In the genomic region with DNA sequence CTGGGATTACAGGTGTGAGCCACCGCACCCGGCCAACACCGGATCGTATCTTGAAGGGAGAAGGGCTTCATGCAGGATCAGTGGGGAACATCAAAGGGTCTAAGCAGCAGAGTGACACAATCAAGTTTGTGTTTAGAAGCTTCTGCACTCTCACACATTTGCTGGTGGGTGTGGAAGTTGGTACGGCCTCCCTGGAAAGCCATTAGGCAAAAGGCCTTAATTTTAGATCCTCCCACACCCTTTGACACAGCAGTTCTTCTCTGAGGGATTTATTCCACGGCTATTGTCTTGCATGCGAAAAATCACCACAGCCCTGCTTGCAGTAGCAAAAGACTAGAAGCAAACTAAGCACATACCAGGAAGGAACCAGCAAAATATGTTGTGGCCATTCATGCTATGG, we compare ENCODE assay signal across 21 cellular contexts. TPM values are rescaled to one million over a fixed set of nuclear protein-coding genes. Genes with fewer than 3 reads are reported as not detected.
DNase-seq lines count a peak whose midpoint lies in the region; ATAC-seq, FAIRE-seq and TF ChIP-seq lines count a peak whose summit lies in the region.
"Had no signal": no experiment of that assay in that cellular context is flagged by ENCODE, and none has a peak within 500 bp of the region (broad histone marks: within the 10 kb centered on the region; RNA-seq: fewer than 3 reads in every experiment).

No MANE protein-coding gene starts in this region.

- H3K9me3 ChIP-seq in HepG2 (ENCODE audit: low read length) (no peaks in the 10 kb centered on the region), right lobe of liver (no peaks in the 10 kb centered on the region), adipocyte (ENCODE audit: control insufficient read depth, low read length) (no peaks in the 10 kb centered on the region)
- H3K9me3 ChIP-seq: BLaER1, HAP-1 had no signal

- FAIRE-seq in HepG2 (lab: Jason Lieb, UNC): no peak
- FAIRE-seq: G401.6, GM12891 had no signal

- H3K27me3 ChIP-seq in HepG2 (ENCODE audit: control insufficient read depth in 1 of 2, insufficient read depth in 2 of 2, low read length in 2 of 2): no peaks in the 10 kb centered on the region
- no peaks in the 10 kb centered on the region for H3K27me3 ChIP-seq in right lobe of liver
- H3K27me3 ChIP-seq in adipocyte (replicated peaks; ENCODE audit: control insufficient read depth, insufficient read depth, low read length): no peaks in the 10 kb centered on the region
- H3K27me3 ChIP-seq: BLaER1 had no signal

- intact Hi-C loops in HepG2 (cut with micrococcal nuclease; ENCODE audit: unreplicated experiment) (no loop called here), right lobe of liver (cut with DNase I) (no loop called here), left colon (cut with DNase I, micrococcal nuclease) (no loop called here)

- BruUV-seq in HepG2 (replicated peaks; lab: Mats Ljungman, UMichigan): no TSS peak

- TF ChIP-seq POLR2A in HepG2 (IDR thresholded peaks at IDR 0.05; ENCODE audit: insufficient read depth in 1 of 2, low read depth in 2 of 2, low read length in 2 of 2): no peak
- TF ChIP-seq POLR2A in right lobe of liver (IDR thresholded peaks at IDR 0.05): no peak

- TF ChIP-seq RAD21 in HepG2 (CRISPR knock-in tag; IDR thresholded peaks at IDR 0.05): no peak

- CTCF ChIA-PET in HepG2 (lab: Yijun Ruan, JAX; ENCODE audit: low intra/inter-chr PET ratio, low total read pairs): no interaction called here

- H4K20me1 ChIP-seq in HepG2 (ENCODE audit: insufficient read depth, low read length): no peaks in the 10 kb centered on the region
- H4K20me1 ChIP-seq: BLaER1 had no signal

- POLR2A ChIA-PET in HepG2 (lab: Yijun Ruan, JAX): interaction anchor here (0.6 to 1.6 kb wide), 2 partner anchors 10 to 18 kb away, joined by 3 to 6 read pairs; partner anchors contain the start of gene SLC1A5

- H3K9ac ChIP-seq in HepG2 (ENCODE audit: insufficient read depth, low read depth, low read length) (no peak overlapping the region), adipocyte (ENCODE audit: low read length) (peak overlapping the region; percentile 82)
- H3K9ac ChIP-seq: BLaER1 had no signal

- H3K36me3 ChIP-seq in HepG2 (replicated peaks in 1 of 2; ENCODE audit: control insufficient read depth in 1 of 2, insufficient read depth in 2 of 2, low read length in 2 of 2) (no peaks in the 10 kb centered on the region), right lobe of liver (no peaks in the 10 kb centered on the region), adipocyte (ENCODE audit: control insufficient read depth, insufficient read depth, low read length, severe bottlenecking) (no peaks in the 10 kb centered on the region)
- H3K36me3 ChIP-seq: BLaER1, HAP-1 had no signal

- 12% methylated on average over 7 of the region's 7 CpGs for WGBS in HepG2 (ENCODE audit: low lambda C conversion rate)
- WGBS in right lobe of liver (ENCODE audit: insufficient coverage, low coverage, low lambda C conversion rate, missing lambda C conversion rate): 73% methylated on average over 3 of the region's 7 CpGs

- H3K4me3 ChIP-seq in HepG2 (replicated peaks in 1 of 3; ENCODE audit: insufficient read depth in 1 of 3, low read depth in 2 of 3, low read length in 3 of 3) (no peak overlapping the region), right lobe of liver (no peak overlapping the region), adipocyte (ENCODE audit: low read length) (no peak overlapping the region)
- H3K4me3 ChIP-seq: BLaER1, HAP-1 had no signal

- H3K79me2 ChIP-seq in HepG2 (ENCODE audit: insufficient read depth, low read length): no peaks in the 10 kb centered on the region

- no peak overlapping the region for H2AFZ ChIP-seq in HepG2 (ENCODE audit: low read length)

- no peak for TF ChIP-seq CTCF in HepG2 (CRISPR knock-in tag; IDR thresholded peaks at IDR 0.05)
- TF ChIP-seq CTCF in right lobe of liver (IDR thresholded peaks at IDR 0.05): no peak

- in situ Hi-C loops in HepG2 (cut with HindIII; ENCODE audit: extremely low pct_ligation_motif_present, low pct_unique_long_range_greater_than_20kb): no loop called here

- H3K4me2 ChIP-seq in HepG2 (ENCODE audit: low read depth, low read length): no peak overlapping the region
- H3K4me2 ChIP-seq: BLaER1 had no signal

- no peak for ATAC-seq in HepG2
- ATAC-seq in right lobe of liver: no peak
- ATAC-seq in left colon: peak; percentile 26
- no peak for ATAC-seq in GM21390 (IDR thresholded peaks at IDR 0.05; ENCODE audit: unreplicated experiment)
- ATAC-seq in GM18511 (IDR thresholded peaks at IDR 0.05; ENCODE audit: unreplicated experiment): no peak

- DNase-seq in HepG2 (ENCODE audit: low spot score) (no peak), right lobe of liver (no peak), adipocyte (ENCODE audit: low read depth) (no peak), left colon (no peak), DMS 273 (lab: John Stamatoyannopoulos, UW; ENCODE audit: unreplicated experiment) (no peak), NCI-H774 (lab: John Stamatoyannopoulos, UW) (no peak)
- DNase-seq: Calu3; CD4-positive, CD25-positive, alpha-beta regulatory T cell; DMS153; DMS79 treated with DMSO at 0.1 percent for 48 hours; EL; GOT3; HFFc6 had no signal

- no peak for TF ChIP-seq EP300 in HepG2 (IDR thresholded peaks at IDR 0.05; ENCODE audit: low read depth in 2 of 2, low read length in 2 of 2)
- no peak for TF ChIP-seq EP300 in HepG2 (CRISPR knock-in tag; IDR thresholded peaks at IDR 0.05; ENCODE audit: borderline replicate concordance)

- no peak overlapping the region for H3K27ac ChIP-seq in HepG2 (ENCODE audit: extremely low read length, insufficient read depth, low read length)
- no peak overlapping the region for H3K27ac ChIP-seq in right lobe of liver
- H3K27ac ChIP-seq: 22Rv1, BLaER1, HL-60 had no signal

- peaks cover 42% of the 10 kb centered on the region for H3K4me1 ChIP-seq in HepG2 (ENCODE audit: insufficient read depth, low read length)
- H3K4me1 ChIP-seq in right lobe of liver: no peaks in the 10 kb centered on the region
- H3K4me1 ChIP-seq in adipocyte (ENCODE audit: control insufficient read depth, insufficient read depth, low read length): peaks cover 15% of the 10 kb centered on the region
- H3K4me1 ChIP-seq: HAP-1 had no signal

RNA-seq across cellular contexts. Expression of gene SLC1A5, which starts 18.3 kb away (rescaled TPM):
- total RNA-seq in HepG2 (2016; rRNA removed; fragmentation: Illumina TruSeq; extraction: Trizol) (62.9 and 120 TPM in 2 replicates), right lobe of liver (1 to 10 TPM; 1.8 to 8.0 (median 4.4) TPM), left colon (100 to 1,000 TPM in 1 of 2 donors, 10 to 100 TPM in 1; 88.5 to 145 TPM)
- total RNA-seq in HepG2 (2016; cell fraction: cytosol; rRNA removed; fragmentation: Illumina TruSeq; extraction: Trizol; ENCODE audit: low read depth): 32.1 and 33.8 TPM in 2 replicates
- total RNA-seq in HepG2 (2016; cell fraction: insoluble cytoplasmic fraction; rRNA removed; fragmentation: Illumina TruSeq; extraction: Trizol): 60.0 and 120 TPM in 2 replicates
- total RNA-seq in HepG2 (2016; cell fraction: membrane; rRNA removed; fragmentation: Illumina TruSeq; extraction: Trizol): 66.6 and 68.6 TPM in 2 replicates
- 104 and 128 TPM in 2 replicates for total RNA-seq in HepG2 (2016; cell fraction: nucleus; rRNA removed; fragmentation: Illumina TruSeq; extraction: Trizol)
- polyA plus RNA-seq in HepG2 (2011; rRNA removed): 159 and 209 TPM in 2 replicates
- 144 and 165 TPM in 2 replicates for polyA plus RNA-seq in HepG2 (2011; cell fraction: cytosol; rRNA removed)
- 113 and 131 TPM in 2 replicates for polyA plus RNA-seq in HepG2 (2011; cell fraction: nucleus; rRNA removed)
- 119 and 235 TPM in 2 replicates for polyA plus RNA-seq in HepG2 (2012)
- 34.6 and 34.8 TPM in 2 replicates for polyA plus RNA-seq in HepG2 (2016; cell fraction: cytosol; fragmentation: Illumina TruSeq; extraction: Trizol; ENCODE audit: low read depth)
- polyA plus RNA-seq in HepG2 (2016; cell fraction: insoluble cytoplasmic fraction; fragmentation: Illumina TruSeq; extraction: Trizol; ENCODE audit: low read depth): 74.0 and 78.9 TPM in 2 replicates
- 51.1 and 55.4 TPM in 2 replicates for polyA plus RNA-seq in HepG2 (2016; cell fraction: membrane; fragmentation: Illumina TruSeq; extraction: Trizol; ENCODE audit: low read depth)
- polyA plus RNA-seq in HepG2 (2016; cell fraction: nucleus; fragmentation: Illumina TruSeq; extraction: Trizol; ENCODE audit: insufficient read depth, low read depth): 197 and 219 TPM in 2 replicates
- 282 and 502 TPM in 2 replicates for polyA minus RNA-seq in HepG2 (2011; rRNA and poly(A)+ RNA removed; ENCODE audit: low replicate concordance)
- polyA minus RNA-seq in HepG2 (2011; cell fraction: cytosol; rRNA and poly(A)+ RNA removed): 101 and 104 TPM in 2 replicates
- polyA minus RNA-seq in HepG2 (2011; cell fraction: nucleus; rRNA and poly(A)+ RNA removed): 52.3 and 68.3 TPM in 2 replicates

RNA-seq across cellular contexts. Expression of gene AP2S1, which starts 44.0 kb away (rescaled TPM):
- total RNA-seq in HepG2 (2016; rRNA removed; fragmentation: Illumina TruSeq; extraction: Trizol) (86.1 and 94.9 TPM in 2 replicates), right lobe of liver (10 to 100 TPM; 67.2 to 82.6 (median 73.6) TPM), left colon (100 to 1,000 TPM; 123 to 138 TPM)
- total RNA-seq in HepG2 (2016; cell fraction: cytosol; rRNA removed; fragmentation: Illumina TruSeq; extraction: Trizol; ENCODE audit: low read depth): 77.4 and 107 TPM in 2 replicates
- total RNA-seq in HepG2 (2016; cell fraction: insoluble cytoplasmic fraction; rRNA removed; fragmentation: Illumina TruSeq; extraction: Trizol): 86.7 and 87.8 TPM in 2 replicates
- total RNA-seq in HepG2 (2016; cell fraction: membrane; rRNA removed; fragmentation: Illumina TruSeq; extraction: Trizol): 72.8 and 102 TPM in 2 replicates
- 32.5 and 36.8 TPM in 2 replicates for total RNA-seq in HepG2 (2016; cell fraction: nucleus; rRNA removed; fragmentation: Illumina TruSeq; extraction: Trizol)
- polyA plus RNA-seq in HepG2 (2011; rRNA removed): 45.2 and 45.3 TPM in 2 replicates
- 60.1 and 80.0 TPM in 2 replicates for polyA plus RNA-seq in HepG2 (2011; cell fraction: cytosol; rRNA removed)
- polyA plus RNA-seq in HepG2 (2011; cell fraction: nucleus; rRNA removed): 24.9 and 30.3 TPM in 2 replicates
- polyA plus RNA-seq in HepG2 (2012): 32.6 and 51.2 TPM in 2 replicates
- polyA plus RNA-seq in HepG2 (2016; cell fraction: cytosol; fragmentation: Illumina TruSeq; extraction: Trizol; ENCODE audit: low read depth): 104 and 131 TPM in 2 replicates
- 99.5 and 113 TPM in 2 replicates for polyA plus RNA-seq in HepG2 (2016; cell fraction: insoluble cytoplasmic fraction; fragmentation: Illumina TruSeq; extraction: Trizol; ENCODE audit: low read depth)
- 79.5 and 101 TPM in 2 replicates for polyA plus RNA-seq in HepG2 (2016; cell fraction: membrane; fragmentation: Illumina TruSeq; extraction: Trizol; ENCODE audit: low read depth)
- 58.8 and 65.6 TPM in 2 replicates for polyA plus RNA-seq in HepG2 (2016; cell fraction: nucleus; fragmentation: Illumina TruSeq; extraction: Trizol; ENCODE audit: insufficient read depth, low read depth)
- 39.3 and 98.7 TPM in 2 replicates for polyA minus RNA-seq in HepG2 (2011; rRNA and poly(A)+ RNA removed; ENCODE audit: low replicate concordance)
- polyA minus RNA-seq in HepG2 (2011; cell fraction: cytosol; rRNA and poly(A)+ RNA removed): 20.1 and 31.3 TPM in 2 replicates
- 8.5 and 11.1 TPM in 2 replicates for polyA minus RNA-seq in HepG2 (2011; cell fraction: nucleus; rRNA and poly(A)+ RNA removed)

RNA-seq across cellular contexts. Expression of gene ARHGAP35, which starts 54.1 kb away (rescaled TPM):
- total RNA-seq in HepG2 (2016; rRNA removed; fragmentation: Illumina TruSeq; extraction: Trizol) (30.1 and 39.9 TPM in 2 replicates), right lobe of liver (10 to 100 TPM; 33.5 to 54.4 (median 47.8) TPM), left colon (10 to 100 TPM; 65.8 to 73.1 TPM)
- 7.4 and 8.7 TPM in 2 replicates for total RNA-seq in HepG2 (2016; cell fraction: cytosol; rRNA removed; fragmentation: Illumina TruSeq; extraction: Trizol; ENCODE audit: low read depth)
- total RNA-seq in HepG2 (2016; cell fraction: insoluble cytoplasmic fraction; rRNA removed; fragmentation: Illumina TruSeq; extraction: Trizol): 30.9 and 34.3 TPM in 2 replicates
- total RNA-seq in HepG2 (2016; cell fraction: membrane; rRNA removed; fragmentation: Illumina TruSeq; extraction: Trizol): 22.3 and 27.4 TPM in 2 replicates
- 30.0 and 36.8 TPM in 2 replicates for total RNA-seq in HepG2 (2016; cell fraction: nucleus; rRNA removed; fragmentation: Illumina TruSeq; extraction: Trizol)
- polyA plus RNA-seq in HepG2 (2011; rRNA removed): 28.3 and 30.2 TPM in 2 replicates
- polyA plus RNA-seq in HepG2 (2011; cell fraction: cytosol; rRNA removed): 19.6 and 22.6 TPM in 2 replicates
- 21.7 and 24.1 TPM in 2 replicates for polyA plus RNA-seq in HepG2 (2011; cell fraction: nucleus; rRNA removed)
- 33.6 and 34.8 TPM in 2 replicates for polyA plus RNA-seq in HepG2 (2012)
- 1.4 and 1.7 TPM in 2 replicates for polyA plus RNA-seq in HepG2 (2016; cell fraction: cytosol; fragmentation: Illumina TruSeq; extraction: Trizol; ENCODE audit: low read depth)
- polyA plus RNA-seq in HepG2 (2016; cell fraction: insoluble cytoplasmic fraction; fragmentation: Illumina TruSeq; extraction: Trizol; ENCODE audit: low read depth): 17.7 and 24.1 TPM in 2 replicates
- 3.9 and 5.5 TPM in 2 replicates for polyA plus RNA-seq in HepG2 (2016; cell fraction: membrane; fragmentation: Illumina TruSeq; extraction: Trizol; ENCODE audit: low read depth)
- 28.8 and 32.3 TPM in 2 replicates for polyA plus RNA-seq in HepG2 (2016; cell fraction: nucleus; fragmentation: Illumina TruSeq; extraction: Trizol; ENCODE audit: insufficient read depth, low read depth)
- polyA minus RNA-seq in HepG2 (2011; rRNA and poly(A)+ RNA removed; ENCODE audit: low replicate concordance): 33.9 and 80.3 TPM in 2 replicates
- 28.8 and 37.8 TPM in 2 replicates for polyA minus RNA-seq in HepG2 (2011; cell fraction: cytosol; rRNA and poly(A)+ RNA removed)
- polyA minus RNA-seq in HepG2 (2011; cell fraction: nucleus; rRNA and poly(A)+ RNA removed): 41.6 and 55.4 TPM in 2 replicates
